Comparison of ENCODE assay signal across 29 cellular contexts in genomic region chr21:29523646-29524045, GRCh38.
A peak's percentile ranks its signal among the peaks of the same experiment; 100 is the strongest.
DNase-seq lines count a peak whose midpoint lies in the region; ATAC-seq and TF ChIP-seq lines count a peak whose summit lies in the region.
"Had no signal": no experiment of that assay in that cellular context is flagged by ENCODE, and none has a peak within 500 bp of the region (broad histone marks: within the 10 kb centered on the region; RNA-seq: fewer than 3 reads in every experiment).

No MANE protein-coding gene starts in this region.

- H3K36me3 ChIP-seq in mammary epithelial cell (ENCODE audit: insufficient read depth, low read length) (no peaks in the 10 kb centered on the region), aorta (ENCODE audit: control insufficient read depth in 1 of 2, insufficient read depth in 2 of 2, low read length in 1 of 2) (no peaks in the 10 kb centered on the region)
- H3K36me3 ChIP-seq: ovary, upper lobe of left lung had no signal

- H3K9me3 ChIP-seq in mammary epithelial cell (replicated peaks; ENCODE audit: insufficient read depth, low read length): peaks cover 3% of the 10 kb centered on the region
- H3K9me3 ChIP-seq in aorta (ENCODE audit: control insufficient read depth, low read length): peaks cover 4% of the 10 kb centered on the region
- H3K9me3 ChIP-seq: ovary had no signal

- no peaks in the 10 kb centered on the region for H3K4me1 ChIP-seq in mammary epithelial cell (ENCODE audit: insufficient read depth, low read length)
- H3K4me1 ChIP-seq in aorta (ENCODE audit: control insufficient read depth in 1 of 2, insufficient read depth in 2 of 2, low read length in 2 of 2): no peaks in the 10 kb centered on the region
- H3K4me1 ChIP-seq: foreskin keratinocyte, upper lobe of left lung had no signal

- no peaks in the 10 kb centered on the region for H3K27me3 Mint-ChIP-seq in MCF 10A (ENCODE audit: insufficient read depth, unreplicated experiment)
- H3K27me3 Mint-ChIP-seq: activated CD8-positive, alpha-beta memory T cell treated with anti-CD3 and anti-CD28 coated beads, Interleukin-2, amount 10 ng/mL, durations not matched to agents 7 days and 5 days; activated naive CD8-positive, alpha-beta T cell; naive thymus-derived CD4-positive, alpha-beta T cell had no signal

- H3K4me2 ChIP-seq in mammary epithelial cell (ENCODE audit: insufficient read depth, low read depth, low read length): no peak overlapping the region

- H3K27me3 ChIP-seq in mammary epithelial cell (ENCODE audit: insufficient read depth, low read length): no peaks in the 10 kb centered on the region
- no peaks in the 10 kb centered on the region for H3K27me3 ChIP-seq in aorta (ENCODE audit: control insufficient read depth in 1 of 2, insufficient read depth in 2 of 2, low read length in 1 of 2)
- H3K27me3 ChIP-seq: foreskin keratinocyte, ovary, upper lobe of left lung had no signal

- H3K9me3 Mint-ChIP-seq in MCF 10A (ENCODE audit: unreplicated experiment): no peaks in the 10 kb centered on the region

- TF ChIP-seq CTCF in MCF 10A (IDR thresholded peaks at IDR 0.05; ENCODE audit: unreplicated experiment) (no peak), mammary epithelial cell (conservative IDR thresholded peaks at IDR 0.05 in 1 of 2, IDR thresholded peaks at IDR 0.05 in 1 of 2; ENCODE audit: extremely low read depth in 1 of 2, insufficient read depth in 1 of 2, low read depth in 1 of 2, low read length in 2 of 2) (no peak)

- H3K36me3 Mint-ChIP-seq in MCF 10A (ENCODE audit: insufficient read depth, unreplicated experiment): no peaks in the 10 kb centered on the region

- CTCF ChIA-PET in MCF 10A (lab: Yijun Ruan, JAX): no interaction called here
- CTCF ChIA-PET in mammary epithelial cell (lab: Charles Lee; ENCODE audit: low non-redundant PET): no interaction called here

- no peak overlapping the region for H3K4me3 ChIP-seq in mammary epithelial cell (replicated peaks in 1 of 3; ENCODE audit: insufficient read depth in 1 of 3, low read depth in 2 of 3, low read length in 3 of 3)
- H3K4me3 ChIP-seq in aorta (ENCODE audit: low read length in 2 of 2): no peak overlapping the region
- H3K4me3 ChIP-seq: ovary, skin epidermis, upper lobe of left lung had no signal

- no peak overlapping the region for H3K9ac ChIP-seq in mammary epithelial cell (ENCODE audit: insufficient read depth, low read length)

- H2AFZ ChIP-seq in mammary epithelial cell (ENCODE audit: low read depth, low read length): no peak overlapping the region

- intact Hi-C loops in MCF 10A (cut with micrococcal nuclease) (no loop called here), mammary epithelial cell (cut with micrococcal nuclease) (no loop called here), left colon (cut with DNase I, micrococcal nuclease) (no loop called here), aorta (cut with DNase I) (no loop called here)

- dilution Hi-C loops in mammary epithelial cell (cut with HindIII; ENCODE audit: low sequenced_read_pairs): no loop called here

- H3K27ac Mint-ChIP-seq in MCF 10A (ENCODE audit: low read depth, unreplicated experiment): no peak overlapping the region
- H3K27ac Mint-ChIP-seq: activated CD8-positive, alpha-beta memory T cell treated with anti-CD3 and anti-CD28 coated beads, Interleukin-2, amount 10 ng/mL, durations not matched to agents 7 days and 5 days; activated naive CD8-positive, alpha-beta T cell; endodermal cell; naive thymus-derived CD4-positive, alpha-beta T cell had no signal

- no peak overlapping the region for H3K4me3 Mint-ChIP-seq in MCF 10A (ENCODE audit: unreplicated experiment)
- H3K4me3 Mint-ChIP-seq: activated CD8-positive, alpha-beta memory T cell treated with anti-CD3 and anti-CD28 coated beads, Interleukin-2, amount 10 ng/mL, durations not matched to agents 7 days and 5 days; activated naive CD8-positive, alpha-beta T cell; endodermal cell; naive thymus-derived CD4-positive, alpha-beta T cell had no signal

- 0% methylated on average over 1 of the region's 1 CpG for WGBS in mammary epithelial cell (ENCODE audit: low coverage, missing lambda C conversion rate)
- 24 to 32% methylated on average over 1 of the region's 1 CpG for WGBS in aorta, 2 donors

- DNase-seq in MCF 10A (ENCODE audit: unreplicated experiment): peak; percentile 8
- no peak for DNase-seq in mammary epithelial cell
- no peak for DNase-seq in left colon
- DNase-seq in aorta: no peak
- DNase-seq in H4 (ENCODE audit: low spot score): no peak
- DNase-seq in AML-193 (lab: John Stamatoyannopoulos, UW): no peak
- DNase-seq in SW480 (ENCODE audit: low spot score): no peak
- DNase-seq: 8988T; activated CD4-positive, alpha-beta T cell treated with anti-CD3 and anti-CD28 coated beads for 48 hours; activated CD8-positive, alpha-beta memory T cell treated with anti-CD3 and anti-CD28 coated beads, Interleukin-2, amount 10 ng/mL, durations not matched to agents 7 days and 5 days; C1 segment of cervical spinal cord; Calu3; endodermal cell; foreskin keratinocyte; islet precursor cell; mesenchymal stem cell; naive thymus-derived CD4-positive, alpha-beta T cell; NCI-H1105 treated with DMSO at 0.1 percent for 48 hours; NCI-H2107; NCI-H526; ovary; SHP77; stimulated activated CD4-positive, alpha-beta T cell treated with anti-CD3 and anti-CD28 coated beads, Interleukin-2, amount 100 ng/mL, for 48 hours; stimulated activated naive CD8-positive, alpha-beta T cell treated with anti-CD3 and anti-CD28 coated beads, Interleukin-15, Interleukin-2, amounts not matched to agents 100 U/mL and 50 U/mL, for 24 hours; T-helper 1 cell; upper lobe of left lung had no signal

- H3K4me1 Mint-ChIP-seq in MCF 10A (ENCODE audit: insufficient read depth, unreplicated experiment): peaks cover 4% of the 10 kb centered on the region
- H3K4me1 Mint-ChIP-seq: activated CD8-positive, alpha-beta memory T cell treated with anti-CD3 and anti-CD28 coated beads, Interleukin-2, amount 10 ng/mL, durations not matched to agents 7 days and 5 days; endodermal cell; naive thymus-derived CD4-positive, alpha-beta T cell had no signal

- in situ Hi-C loops in mammary epithelial cell (cut with MboI; ENCODE audit: low sequenced_read_pairs in 2 of 2): no loop called here

- BruUV-seq in MCF 10A (replicated peaks; lab: Mats Ljungman, UMichigan) (no TSS peak), mammary epithelial cell (replicated peaks; lab: Mats Ljungman, UMichigan) (no TSS peak)

- no peaks in the 10 kb centered on the region for H4K20me1 ChIP-seq in mammary epithelial cell (ENCODE audit: insufficient read depth, low read length)

- POLR2A ChIA-PET in MCF 10A (lab: Yijun Ruan, JAX): interaction anchor here (0.6 to 1.3 kb wide), 3 partner anchors 11 to 130 kb away, joined by 3 to 6 read pairs (median 3); no protein-coding TSS in a partner anchor

- no peak overlapping the region for H3K27ac ChIP-seq in mammary epithelial cell (ENCODE audit: insufficient read depth, low read depth, low read length)
- H3K27ac ChIP-seq in aorta (ENCODE audit: low read depth in 1 of 2, low read length in 2 of 2): no peak overlapping the region
- H3K27ac ChIP-seq: foreskin keratinocyte, ovary, skin epidermis, upper lobe of left lung had no signal

- H3K79me2 ChIP-seq in mammary epithelial cell (ENCODE audit: insufficient read depth, low read length): no peaks in the 10 kb centered on the region

- ATAC-seq in esophagus mucosa (peak; percentile 90), left colon (peak; percentile 73), aorta (ENCODE audit: low FRiP score) (peak; percentile 70)
- ATAC-seq: activated CD8-positive, alpha-beta memory T cell treated with anti-CD3 and anti-CD28 coated beads, Interleukin-2, amount 10 ng/mL, durations not matched to agents 7 days and 5 days; foreskin keratinocyte; naive thymus-derived CD4-positive, alpha-beta T cell; stimulated activated naive CD8-positive, alpha-beta T cell treated with anti-CD3 and anti-CD28 coated beads, Interleukin-15, Interleukin-2, amounts not matched to agents 100 U/mL and 50 U/mL, for 24 hours had no signal
